Comparison of ENCODE assay signal across 8 cellular contexts in the genomic region with DNA sequence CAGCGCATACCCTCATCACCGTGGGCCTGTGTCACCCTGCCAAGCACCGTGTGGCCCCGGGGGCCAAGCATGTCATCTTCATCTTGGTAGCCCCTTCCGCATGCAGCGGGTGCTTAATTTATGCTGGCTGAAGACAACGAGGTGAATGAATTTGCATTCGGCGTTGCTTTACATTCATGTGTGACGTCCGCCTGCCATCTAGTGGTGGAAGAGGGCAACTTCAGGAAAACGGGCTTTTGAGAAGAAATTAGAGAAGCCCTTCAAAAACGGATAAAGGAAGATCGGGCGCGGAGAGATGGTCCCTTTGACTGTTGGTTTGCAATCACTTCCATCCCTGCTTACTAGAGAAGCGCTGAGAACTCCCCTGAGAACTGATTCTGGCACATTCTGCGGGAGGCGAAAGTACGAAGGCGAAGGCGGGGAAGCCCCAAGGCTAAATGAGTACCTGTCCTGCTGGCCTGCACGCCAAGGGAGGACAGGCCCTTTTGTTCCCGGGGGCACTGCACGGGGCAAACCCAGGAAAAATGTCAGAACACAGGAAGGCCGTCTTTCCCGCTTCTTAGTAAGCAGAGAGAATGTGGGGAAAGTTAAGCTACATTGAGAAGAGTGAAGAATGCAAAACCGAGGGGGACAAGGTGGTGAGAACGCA.
DNase-seq lines count a peak whose midpoint lies in the region; ATAC-seq lines count a peak whose summit lies in the region.

No MANE protein-coding gene starts in this region.

- peak overlapping the region in 1 of 2 experiments; percentile 30 for H3K23ac ChIP-seq in mesenchymal stem cell (ENCODE audit: low read length in 2 of 2)

- peak; percentile 32 for DNase-seq in 8988T
- DNase-seq in NCI-H524 treated with DMSO at 0.1 percent for 48 hours (lab: John Stamatoyannopoulos, UW), result peak; percentile 19
- DNase-seq in activated CD4-positive, alpha-beta T cell treated with anti-CD3 and anti-CD28 coated beads, Interleukin-2, amount 50 U/mL, for 24 hours (ENCODE audit: low read depth in 1 of 2, low spot score in 1 of 2), result peak; percentile 33 to 62
- DNase-seq in ecto neural progenitor cell (ENCODE audit: low spot score), result peak; percentile 80
- peak; percentile 69 for DNase-seq in mesenchymal stem cell
- DNase-seq in stimulated activated CD8-positive, alpha-beta memory T cell treated with anti-CD3 and anti-CD28 coated beads, Interleukin-15, amount 100 ng/mL, for 1 hour (ENCODE audit: low read depth), result peak; percentile 41

- peak overlapping the region; percentile 36 for H3K9ac ChIP-seq in mesenchymal stem cell (ENCODE audit: low read length)

- H3K4ac ChIP-seq in mesenchymal stem cell (ENCODE audit: low read depth in 1 of 2, low read length in 2 of 2), result no peak overlapping the region

- H3K4me2 ChIP-seq in mesenchymal stem cell (ENCODE audit: low read length, poor library complexity, severe bottlenecking), result peak overlapping the region; percentile 36

- no peak overlapping the region for H2BK120ac ChIP-seq in mesenchymal stem cell (ENCODE audit: low read depth, low read length)

- no peak overlapping the region for H2BK5ac ChIP-seq in mesenchymal stem cell (ENCODE audit: low read depth, low read length, poor library complexity, severe bottlenecking)

- peak overlapping the region; percentile 62 for H4K8ac ChIP-seq in mesenchymal stem cell (ENCODE audit: low read length)

- no peak overlapping the region for H3K14ac ChIP-seq in mesenchymal stem cell (ENCODE audit: low read length in 2 of 2)

- ATAC-seq in GM18502 (IDR thresholded peaks at IDR 0.05; ENCODE audit: poor library complexity, unreplicated experiment) (peak; percentile 64), HG03439 (IDR thresholded peaks at IDR 0.05; ENCODE audit: unreplicated experiment) (peak; percentile 59)

- H3K18ac ChIP-seq in mesenchymal stem cell (ENCODE audit: low read depth in 1 of 2, low read length in 2 of 2), result no peak overlapping the region

- no peaks in the 10 kb centered on the region for H3K79me1 ChIP-seq in mesenchymal stem cell (replicated peaks; ENCODE audit: low read length, poor library complexity, severe bottlenecking)

- no peak overlapping the region for H3K27ac ChIP-seq in mesenchymal stem cell (ENCODE audit: low read length, poor library complexity, severe bottlenecking)

- no peaks in the 10 kb centered on the region for H3K27me3 ChIP-seq in mesenchymal stem cell (ENCODE audit: control insufficient read depth in 1 of 2, insufficient read depth in 1 of 2, low read length in 2 of 2)

- H3K4me1 ChIP-seq in mesenchymal stem cell (ENCODE audit: control insufficient read depth, insufficient read depth, low read depth, low read length), result peaks cover 11% of the 10 kb centered on the region

- H2AFZ ChIP-seq in mesenchymal stem cell (ENCODE audit: low read depth, low read length), result no peak overlapping the region

- no peak overlapping the region for H4K91ac ChIP-seq in mesenchymal stem cell (ENCODE audit: low read length)

- no peak overlapping the region for H3K4me3 ChIP-seq in mesenchymal stem cell (ENCODE audit: insufficient read depth in 1 of 2, low read depth in 1 of 2, low read length in 2 of 2)

- H2BK15ac ChIP-seq in mesenchymal stem cell (ENCODE audit: low read depth, poor library complexity, severe bottlenecking), result no peak overlapping the region

- peaks cover 0 to 8% of the 10 kb centered on the region in 2 experiments for H3K36me3 ChIP-seq in mesenchymal stem cell (ENCODE audit: control insufficient read depth in 1 of 2, insufficient read depth in 2 of 2, low read depth in 1 of 2, low read length in 2 of 2)

- 28% methylated on average over 29 of the region's 29 CpGs for WGBS in mesenchymal stem cell

- peaks cover 5% of the 10 kb centered on the region for H3K9me3 ChIP-seq in mesenchymal stem cell (ENCODE audit: control insufficient read depth, low read length)

- no peak overlapping the region for H2BK12ac ChIP-seq in mesenchymal stem cell (ENCODE audit: low read length in 2 of 2)

- no peak overlapping the region for H2AK5ac ChIP-seq in mesenchymal stem cell (ENCODE audit: low read length, severe bottlenecking)

Comparison
In these comparisons a context has a peak if more than half of its experiments do, and no peak if none do; other contexts are left out.
1. DNase-seq: peak in every context shown above with its lines; median percentile 80 in ecto neural progenitor cell; 69 in mesenchymal stem cell; 48 in activated CD4-positive, alpha-beta T cell treated with anti-CD3 and anti-CD28 coated beads, Interleukin-2, amount 50 U/mL, for 24 hours; 41 in stimulated activated CD8-positive, alpha-beta memory T cell treated with anti-CD3 and anti-CD28 coated beads, Interleukin-15, amount 100 ng/mL, for 1 hour; 32 in 8988T; 19 in NCI-H524 treated with DMSO at 0.1 percent for 48 hours.